In genomic region chr3:121796970-121797369, GRCh38 we compare ENCODE assay signal across 21 cellular contexts.
"Had no signal": no experiment of that assay in that cellular context is flagged by ENCODE, and none has a peak within 500 bp of the region (broad histone marks: within the 10 kb centered on the region; RNA-seq: fewer than 3 reads in every experiment).

No MANE protein-coding gene starts in this region.

- H3K27me3 Mint-ChIP-seq: activated CD4-positive, alpha-beta T cell treated with anti-CD3 and anti-CD28 coated beads for 36 hours had no signal

- DNase-seq: activated CD4-positive, alpha-beta T cell treated with anti-CD3 and anti-CD28 coated beads for 36 hours; activated CD4-positive, alpha-beta T cell treated with anti-CD3 and anti-CD28 coated beads, Interleukin-2, amount 50 U/mL, for 48 hours; activated naive CD4-positive, alpha-beta T cell treated with Interleukin-2 at 50 U/mL for 16 hours; anterior cingulate cortex; brain microvascular endothelial cell; central memory CD4-positive, alpha-beta T cell; erythroblast; foreskin melanocyte; glutamatergic neuron; hippocampal formation; kidney; left ventricle myocardium inferior; mammary epithelial cell; midbrain; posterior cingulate gyrus; retina; stimulated activated naive CD4-positive, alpha-beta T cell; upper lobe of right lung; WERI-Rb-1 had no signal

- H3K4me3 Mint-ChIP-seq: activated CD4-positive, alpha-beta T cell treated with anti-CD3 and anti-CD28 coated beads for 36 hours; nephron had no signal

- H3K9me3 Mint-ChIP-seq: nephron had no signal

- H3K4me1 Mint-ChIP-seq: nephron had no signal

- FAIRE-seq: endometrium had no signal

- ATAC-seq: activated CD4-positive, alpha-beta T cell treated with anti-CD3 and anti-CD28 coated beads for 36 hours; upper lobe of right lung had no signal

- H3K27ac Mint-ChIP-seq: activated CD4-positive, alpha-beta T cell treated with anti-CD3 and anti-CD28 coated beads for 36 hours; nephron had no signal
